8 cellular contexts compared by ENCODE assay signal in genomic region chrX:139930923-139931645, GRCh38. TPM values are rescaled to one million over a fixed set of nuclear protein-coding genes. Genes with fewer than 3 reads are reported as not detected.
DNase-seq lines count a peak whose midpoint lies in the region; ATAC-seq and TF ChIP-seq lines count a peak whose summit lies in the region.

No MANE protein-coding gene starts in this region.

- peak overlapping the region; percentile 78 for H3K4me3 ChIP-seq in BE2C (ENCODE audit: low read depth, low read length)
- peak overlapping the region; percentile 61 for H3K4me3 ChIP-seq in colonic mucosa
- peak overlapping the region; percentile 82 for H3K4me3 ChIP-seq in suprapubic skin

- H3K27me3 Mint-ChIP-seq in T-helper 2 cell treated with Interferon-gamma antibody and Interleukin-4, amounts not matched to agents 5 μg/mL and 100 μg/mL, for 36 hours (ENCODE audit: low read depth): no peaks in the 10 kb centered on the region

- no peaks in the 10 kb centered on the region for H3K36me3 ChIP-seq in BE2C
- H3K36me3 ChIP-seq in colonic mucosa: no peaks in the 10 kb centered on the region
- H3K36me3 ChIP-seq in suprapubic skin: no peaks in the 10 kb centered on the region

- DNase-seq in BE2C (peak; percentile 43), HEK293T (ENCODE audit: extremely low spot score) (peak; percentile 35), colonic mucosa (peak; percentile 34), lung microvascular endothelial cell (ENCODE audit: low read depth in 2 of 2) (peak; percentile 28 to 32), suprapubic skin (ENCODE audit: low spot score in 2 of 2) (no peak), NCI-H1105 (lab: John Stamatoyannopoulos, UW) (no peak)
- peak; percentile 7 for DNase-seq in T-helper 2 cell treated with Interferon-gamma antibody and Interleukin-4, amounts not matched to agents 5 μg/mL and 100 μg/mL, for 36 hours (ENCODE audit: low spot score)

- peaks cover 13% of the 10 kb centered on the region for H3K4me1 Mint-ChIP-seq in T-helper 2 cell treated with Interferon-gamma antibody and Interleukin-4, amounts not matched to agents 5 μg/mL and 100 μg/mL, for 36 hours (ENCODE audit: low read depth)

- H3K9me3 Mint-ChIP-seq in T-helper 2 cell treated with Interferon-gamma antibody and Interleukin-4, amounts not matched to agents 5 μg/mL and 100 μg/mL, for 36 hours: no peaks in the 10 kb centered on the region

- peak overlapping the region; percentile 35 to 60 for H3K9ac ChIP-seq in colonic mucosa (ENCODE audit: low read depth in 2 of 2, low read length in 2 of 2)

- H3K27ac Mint-ChIP-seq in T-helper 2 cell treated with Interferon-gamma antibody and Interleukin-4, amounts not matched to agents 5 μg/mL and 100 μg/mL, for 36 hours: peak overlapping the region; percentile 67

- POLR2A ChIA-PET in HEK293T (lab: Yijun Ruan, JAX): no interaction called here

- no peaks in the 10 kb centered on the region for H3K9me3 ChIP-seq in BE2C
- H3K9me3 ChIP-seq in colonic mucosa: no peaks in the 10 kb centered on the region
- H3K9me3 ChIP-seq in suprapubic skin: no peaks in the 10 kb centered on the region

- H3K4me1 ChIP-seq in BE2C (no peaks in the 10 kb centered on the region), colonic mucosa (no peaks in the 10 kb centered on the region), suprapubic skin (no peaks in the 10 kb centered on the region)

- H3K27me3 ChIP-seq in BE2C: no peaks in the 10 kb centered on the region
- no peaks in the 10 kb centered on the region for H3K27me3 ChIP-seq in colonic mucosa
- no peaks in the 10 kb centered on the region for H3K27me3 ChIP-seq in suprapubic skin

- TF ChIP-seq CTCF in BE2C (IDR thresholded peaks at IDR 0.05; ENCODE audit: low read depth, low read length) (no peak), colonic mucosa (IDR thresholded peaks at IDR 0.05) (no peak), suprapubic skin (IDR thresholded peaks at IDR 0.05) (no peak)

- no peak for TF ChIP-seq POLR2A in suprapubic skin (IDR thresholded peaks at IDR 0.05)

- peak overlapping the region; percentile 78 for H3K4me3 Mint-ChIP-seq in T-helper 2 cell treated with Interferon-gamma antibody and Interleukin-4, amounts not matched to agents 5 μg/mL and 100 μg/mL, for 36 hours

- H3K36me3 Mint-ChIP-seq in T-helper 2 cell treated with Interferon-gamma antibody and Interleukin-4, amounts not matched to agents 5 μg/mL and 100 μg/mL, for 36 hours (ENCODE audit: low read depth): no peaks in the 10 kb centered on the region

- intact Hi-C loops in colonic mucosa (cut with DNase I): loop anchor here (10.0 kb wide), 1 partner anchor 96 kb away; no protein-coding TSS in a partner anchor

- 37% methylated on average over 24 of the region's 27 CpGs for WGBS in suprapubic skin

- CTCF ChIA-PET in HEK293T (lab: Yijun Ruan, JAX): interaction anchor here (0.5 kb wide), 1 partner anchor 35 kb away, joined by 7 read pairs; no protein-coding TSS in a partner anchor

- no peak for ATAC-seq in GM21786 (IDR thresholded peaks at IDR 0.05; ENCODE audit: unreplicated experiment)

- no peak for TF ChIP-seq EP300 in suprapubic skin (IDR thresholded peaks at IDR 0.05)

- H3K27ac ChIP-seq in colonic mucosa (peak overlapping the region; percentile 35), suprapubic skin (no peak overlapping the region)

TF ChIP-seq in HEK293T, 16 proteins besides CTCF, POLR2A, EP300 and RAD21:
- TF ChIP-seq FOXK2 (IDR thresholded peaks at IDR 0.05) (no peak), CTBP1 (IDR thresholded peaks at IDR 0.05; ENCODE audit: borderline replicate concordance) (no peak), TARDBP (IDR thresholded peaks at IDR 0.05) (no peak), L3MBTL2 (conservative IDR thresholded peaks at IDR 0.05) (no peak), SUZ12 (IDR thresholded peaks at IDR 0.05) (no peak), HDGF (IDR thresholded peaks at IDR 0.05; ENCODE audit: borderline replicate concordance) (no peak), LEF1 (IDR thresholded peaks at IDR 0.05; ENCODE audit: borderline replicate concordance) (no peak), BHLHE40 (IDR thresholded peaks at IDR 0.05; ENCODE audit: borderline replicate concordance) (no peak), SP1 (IDR thresholded peaks at IDR 0.05) (no peak), FOXM1 (IDR thresholded peaks at IDR 0.05; ENCODE audit: borderline replicate concordance) (no peak), FOXA1 (IDR thresholded peaks at IDR 0.05) (no peak), ARNT (IDR thresholded peaks at IDR 0.05) (no peak), ZNF384 (IDR thresholded peaks at IDR 0.05) (no peak), NFRKB (IDR thresholded peaks at IDR 0.05) (no peak), PKNOX1 (IDR thresholded peaks at IDR 0.05) (no peak), ELF4 (IDR thresholded peaks at IDR 0.05) (no peak)

RNA-seq across cellular contexts. Expression of gene ATP11C, which starts 1.8 kb away (rescaled TPM):
- 7.6 TPM for polyA plus RNA-seq in BE2C (2012; ENCODE audit: insufficient read depth, insufficient read length, low read depth)
- total RNA-seq in colonic mucosa (10 to 100 TPM in 1 of 2 donors, 1 to 10 TPM in 1; 9.1 to 15.3 TPM), lung microvascular endothelial cell (62.8 and 67.3 TPM in 2 replicates), suprapubic skin (10 to 100 TPM; 16.3 to 26.6 (median 18.4) TPM)

RNA-seq across cellular contexts. Expression of gene CXorf66, which starts 34.2 kb away (rescaled TPM):
- not detected for polyA plus RNA-seq in BE2C (2012; ENCODE audit: insufficient read depth, insufficient read length, low read depth)
- total RNA-seq in colonic mucosa: not detected
- not detected in 2 replicates for total RNA-seq in lung microvascular endothelial cell
- not detected for total RNA-seq in suprapubic skin

Comparison
In these comparisons a context has a peak if more than half of its experiments do, and no peak if none do; other contexts are left out.
1. DNase-seq: peak in BE2C (single experiment), HEK293T (single experiment), T-helper 2 cell treated with Interferon-gamma antibody and Interleukin-4, amounts not matched to agents 5 μg/mL and 100 μg/mL, for 36 hours (single experiment), colonic mucosa (single experiment) and lung microvascular endothelial cell (2 of 2); none in suprapubic skin (0 of 2) and NCI-H1105 (single experiment).
2. Peak in every context shown above with its lines, with median percentiles within 50 percentile points of each other: H3K4me3 ChIP-seq.